Comparison of ENCODE assay signal across 10 cellular contexts in the genomic region with DNA sequence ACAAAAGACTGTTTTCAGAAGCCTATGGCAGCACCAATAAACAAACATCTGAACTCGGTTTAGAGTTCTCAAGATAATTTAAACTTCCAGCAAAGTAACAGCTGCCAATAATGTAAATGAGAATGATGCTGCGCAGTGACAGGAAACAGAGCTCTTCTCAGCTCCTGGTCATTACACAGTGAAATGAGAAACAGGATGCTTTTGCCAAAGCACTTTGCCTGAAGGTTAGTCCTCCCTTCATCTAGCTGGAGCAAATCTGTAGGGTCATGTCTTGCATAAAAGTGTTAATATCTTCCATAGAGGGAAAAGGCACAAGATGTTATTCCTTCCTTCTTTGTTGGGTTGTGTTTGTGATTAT.
A peak's percentile ranks its signal among the peaks of the same experiment; 100 is the strongest.
DNase-seq lines count a peak whose midpoint lies in the region; ATAC-seq, FAIRE-seq and TF ChIP-seq lines count a peak whose summit lies in the region.
"Had no signal": no experiment of that assay in that cellular context is flagged by ENCODE, and none has a peak within 500 bp of the region (broad histone marks: within the 10 kb centered on the region; RNA-seq: fewer than 3 reads in every experiment).

No MANE protein-coding gene starts in this region.

- 27% methylated on average over 2 of the region's 2 CpGs for WGBS in esophagus muscularis mucosa

- H3K9me3 ChIP-seq in esophagus muscularis mucosa, result no peaks in the 10 kb centered on the region
- no peaks in the 10 kb centered on the region for H3K9me3 ChIP-seq in tibial artery

- peak overlapping the region; percentile 49 to 65 (median 57) for H3K4me3 ChIP-seq in esophagus muscularis mucosa
- H3K4me3 ChIP-seq in tibial artery, result peak overlapping the region; percentile 55 to 72
- H3K4me3 ChIP-seq: lung had no signal

- peaks cover 27% of the 10 kb centered on the region for H3K27me3 Mint-ChIP-seq in activated CD4-positive, alpha-beta memory T cell treated with anti-CD3 and anti-CD28 coated beads, Interleukin-2, amount 10 ng/mL, durations not matched to agents 7 days and 5 days
- H3K27me3 Mint-ChIP-seq in activated CD4-positive, alpha-beta memory T cell treated with anti-CD3 and anti-CD28 coated beads for 36 hours, result peaks cover 38% of the 10 kb centered on the region

- no peak for FAIRE-seq in frontal cortex (lab: Jason Lieb, UNC)

- no peaks in the 10 kb centered on the region for H3K36me3 Mint-ChIP-seq in activated CD4-positive, alpha-beta memory T cell treated with anti-CD3 and anti-CD28 coated beads, Interleukin-2, amount 10 ng/mL, durations not matched to agents 7 days and 5 days (ENCODE audit: low read depth)
- no peaks in the 10 kb centered on the region for H3K36me3 Mint-ChIP-seq in activated CD4-positive, alpha-beta memory T cell treated with anti-CD3 and anti-CD28 coated beads for 36 hours

- peaks cover 23% of the 10 kb centered on the region for H3K4me1 Mint-ChIP-seq in activated CD4-positive, alpha-beta memory T cell treated with anti-CD3 and anti-CD28 coated beads, Interleukin-2, amount 10 ng/mL, durations not matched to agents 7 days and 5 days
- peaks cover 17% of the 10 kb centered on the region for H3K4me1 Mint-ChIP-seq in activated CD4-positive, alpha-beta memory T cell treated with anti-CD3 and anti-CD28 coated beads for 36 hours (ENCODE audit: low read depth)

- CTCF ChIA-PET in activated CD4-positive, alpha-beta memory T cell treated with anti-CD3 and anti-CD28 coated beads, Interleukin-2, amount 10 ng/mL, durations not matched to agents 7 days and 5 days (lab: Charles Lee), result interaction anchor here (0.7 to 3.1 kb wide), 8 partner anchors 10 to 258 kb away, joined by 3 to 24 read pairs (median 8); no protein-coding TSS in a partner anchor
- CTCF ChIA-PET in activated CD4-positive, alpha-beta memory T cell treated with anti-CD3 and anti-CD28 coated beads for 36 hours (lab: Charles Lee), result interaction anchor here (0.8 to 2.5 kb wide), 12 partner anchors 11 to 496 kb away, joined by 3 to 13 read pairs (median 4); no protein-coding TSS in a partner anchor

- peak overlapping the region; percentile 71 for H3K4me3 Mint-ChIP-seq in activated CD4-positive, alpha-beta memory T cell treated with anti-CD3 and anti-CD28 coated beads, Interleukin-2, amount 10 ng/mL, durations not matched to agents 7 days and 5 days
- H3K4me3 Mint-ChIP-seq in activated CD4-positive, alpha-beta memory T cell treated with anti-CD3 and anti-CD28 coated beads for 36 hours, result no peak overlapping the region

- DNase-seq in activated CD4-positive, alpha-beta memory T cell treated with anti-CD3 and anti-CD28 coated beads, Interleukin-2, amount 10 ng/mL, durations not matched to agents 7 days and 5 days, result no peak
- no peak for DNase-seq in activated CD4-positive, alpha-beta memory T cell treated with anti-CD3 and anti-CD28 coated beads for 36 hours
- DNase-seq in esophagus muscularis mucosa (ENCODE audit: extremely low spot score), result no peak
- DNase-seq in tibial artery, result no peak
- no peak for DNase-seq in stimulated activated CD4-positive, alpha-beta T cell treated with anti-CD3 and anti-CD28 coated beads, Interleukin-4, amount 100 ng/mL, for 4 hours
- DNase-seq in frontal cortex (ENCODE audit: low spot score in 2 of 2), result no peak
- DNase-seq in stimulated activated CD4-positive, alpha-beta T cell treated with anti-CD3 and anti-CD28 coated beads, Interleukin-1b, Interleukin-23, amount 100 ng/mL, for 48 hours, result no peak
- DNase-seq: DND-41 had no signal

- H3K36me3 ChIP-seq in esophagus muscularis mucosa, result no peaks in the 10 kb centered on the region
- H3K36me3 ChIP-seq in tibial artery, result no peaks in the 10 kb centered on the region

- no peak for TF ChIP-seq EP300 in esophagus muscularis mucosa (IDR thresholded peaks at IDR 0.05)

- H3K27me3 ChIP-seq in esophagus muscularis mucosa, result no peaks in the 10 kb centered on the region
- no peaks in the 10 kb centered on the region for H3K27me3 ChIP-seq in tibial artery

- H3K27ac Mint-ChIP-seq in activated CD4-positive, alpha-beta memory T cell treated with anti-CD3 and anti-CD28 coated beads, Interleukin-2, amount 10 ng/mL, durations not matched to agents 7 days and 5 days, result peak overlapping the region; percentile 63
- H3K27ac Mint-ChIP-seq in activated CD4-positive, alpha-beta memory T cell treated with anti-CD3 and anti-CD28 coated beads for 36 hours, result no peak overlapping the region

- intact Hi-C loops in activated CD4-positive, alpha-beta memory T cell treated with anti-CD3 and anti-CD28 coated beads for 36 hours (cut with micrococcal nuclease), result loop anchor here (5.0 kb wide), 2 partner anchors 215 to 465 kb away; partner anchors contain the start of gene PRIM2
- intact Hi-C loops in esophagus muscularis mucosa (cut with DNase I), result loop anchor here (2.0 kb wide), 1 partner anchor 143 kb away; no protein-coding TSS in a partner anchor
- intact Hi-C loops in tibial artery (cut with DNase I; ENCODE audit: low total_unique reads), result loop anchor here (5.0 to 10.0 kb wide), 2 partner anchors 155 to 487 kb away; no protein-coding TSS in a partner anchor

- H3K9me3 Mint-ChIP-seq in activated CD4-positive, alpha-beta memory T cell treated with anti-CD3 and anti-CD28 coated beads, Interleukin-2, amount 10 ng/mL, durations not matched to agents 7 days and 5 days, result no peaks in the 10 kb centered on the region
- H3K9me3 Mint-ChIP-seq in activated CD4-positive, alpha-beta memory T cell treated with anti-CD3 and anti-CD28 coated beads for 36 hours, result no peaks in the 10 kb centered on the region

- no peak for TF ChIP-seq POLR2A in esophagus muscularis mucosa (IDR thresholded peaks at IDR 0.05; ENCODE audit: low read depth)

- POLR2A ChIA-PET in activated CD4-positive, alpha-beta memory T cell treated with anti-CD3 and anti-CD28 coated beads, Interleukin-2, amount 10 ng/mL, durations not matched to agents 7 days and 5 days (lab: Charles Lee), result interaction anchor here (1.0 to 1.1 kb wide), 2 partner anchors 38 to 214 kb away, joined by 3 to 4 read pairs; no protein-coding TSS in a partner anchor
- POLR2A ChIA-PET in activated CD4-positive, alpha-beta memory T cell treated with anti-CD3 and anti-CD28 coated beads for 36 hours (lab: Charles Lee), result no interaction called here

- TF ChIP-seq CTCF in esophagus muscularis mucosa (IDR thresholded peaks at IDR 0.05) (no peak), tibial artery (IDR thresholded peaks at IDR 0.05) (no peak)

- H3K27ac ChIP-seq in esophagus muscularis mucosa (replicated peaks in 1 of 4), result peak overlapping the region; percentile 57 to 62 (median 58)
- peak overlapping the region in 1 of 2 donors; percentile 27 for H3K27ac ChIP-seq in tibial artery

- ATAC-seq in HG03342 (IDR thresholded peaks at IDR 0.05; ENCODE audit: unreplicated experiment), result peak; percentile 25

- H3K4me1 ChIP-seq in esophagus muscularis mucosa (peaks cover 15 to 34% (median 27%) of the 10 kb centered on the region in 4 donors), tibial artery (peaks cover 0 to 20% (median 5%) of the 10 kb centered on the region in 4 donors)
